14 cellular contexts compared by ENCODE assay signal in genomic region chr4:97121493-97121892, GRCh38.
DNase-seq lines count a peak whose midpoint lies in the region; ATAC-seq and TF ChIP-seq lines count a peak whose summit lies in the region.
"Had no signal": no experiment of that assay in that cellular context is flagged by ENCODE, and none has a peak within 500 bp of the region (broad histone marks: within the 10 kb centered on the region; RNA-seq: fewer than 3 reads in every experiment).

No MANE protein-coding gene starts in this region.

- TF ChIP-seq CTCF in WTC11 (IDR thresholded peaks at IDR 0.05) (no peak), mucosa of descending colon (IDR thresholded peaks at IDR 0.05) (no peak)

- H3K36me3 ChIP-seq in mucosa of descending colon (ENCODE audit: low read depth): no peaks in the 10 kb centered on the region
- H3K36me3 ChIP-seq: BLaER1 treated with 17β-estradiol and CSF1 and Interleukin-3, amounts not matched to agents 10 nM and 100 nM had no signal

- H3K4me1 Mint-ChIP-seq in WTC11: peaks cover 43% of the 10 kb centered on the region
- H3K4me1 Mint-ChIP-seq: CD4-positive, CD25-positive, alpha-beta regulatory T cell had no signal

- no peak overlapping the region for H3K4me3 ChIP-seq in mucosa of descending colon
- H3K4me3 ChIP-seq: BLaER1 treated with 17β-estradiol and CSF1 and Interleukin-3, amounts not matched to agents 10 nM and 100 nM; K562 had no signal

- ATAC-seq in WTC11 (peak; percentile 88), mucosa of descending colon (peak; percentile 60), GM19035 (IDR thresholded peaks at IDR 0.05; ENCODE audit: unreplicated experiment) (no peak), HG02973 (IDR thresholded peaks at IDR 0.05; ENCODE audit: unreplicated experiment) (no peak)
- ATAC-seq: HCT116, K562 had no signal

- CTCF ChIA-PET in WTC11 (lab: Charles Lee): no interaction called here

- H3K27ac Mint-ChIP-seq in WTC11: peak overlapping the region; percentile 17; the same call in 1 of the 2 replicates
- H3K27ac Mint-ChIP-seq: CD4-positive, CD25-positive, alpha-beta regulatory T cell had no signal

- peaks cover 65% of the 10 kb centered on the region for H3K9me3 Mint-ChIP-seq in WTC11

- DNase-seq in NCI-H526 (lab: John Stamatoyannopoulos, UW) (peak; percentile 8 to 18), NCI-H526 treated with DMSO at 0.1 percent for 48 hours (lab: John Stamatoyannopoulos, UW) (no peak), WTC11 (ENCODE audit: low spot score) (no peak), mucosa of descending colon (no peak), NCI-H2227 treated with DMSO at 0.1 percent for 48 hours (lab: John Stamatoyannopoulos, UW) (no peak)
- DNase-seq: ACHN; CD4-positive, CD25-positive, alpha-beta regulatory T cell; DMS53; GF-D8 had no signal

- H3K4me1 ChIP-seq in mucosa of descending colon (ENCODE audit: low read depth): no peaks in the 10 kb centered on the region
- H3K4me1 ChIP-seq: BLaER1 treated with 17β-estradiol and CSF1 and Interleukin-3, amounts not matched to agents 10 nM and 100 nM had no signal

- H3K4me3 Mint-ChIP-seq in WTC11: no peak overlapping the region
- H3K4me3 Mint-ChIP-seq: CD4-positive, CD25-positive, alpha-beta regulatory T cell had no signal

- intact Hi-C loops in mucosa of descending colon (cut with DNase I, micrococcal nuclease): no loop called here

- H3K9me3 ChIP-seq in mucosa of descending colon: no peaks in the 10 kb centered on the region

- POLR2A ChIA-PET in WTC11 (lab: Charles Lee): no interaction called here

- no peaks in the 10 kb centered on the region; the same call in 1 of the 2 replicates for H3K27me3 Mint-ChIP-seq in WTC11 (ENCODE audit: low read depth)
- H3K27me3 Mint-ChIP-seq: CD4-positive, CD25-positive, alpha-beta regulatory T cell had no signal

- peaks cover 74% of the 10 kb centered on the region for H3K36me3 Mint-ChIP-seq in WTC11
- H3K36me3 Mint-ChIP-seq: CD4-positive, CD25-positive, alpha-beta regulatory T cell had no signal

TF ChIP-seq in WTC11, 78 proteins besides CTCF, POLR2A, EP300 and RAD21:
- TF ChIP-seq HMGA2 (CRISPR knock-in tag; IDR thresholded peaks at IDR 0.05) (no peak), HMGXB4 (CRISPR knock-in tag; IDR thresholded peaks at IDR 0.05) (no peak), ZNF232 (CRISPR knock-in tag; IDR thresholded peaks at IDR 0.05) (no peak), SMAD3 (CRISPR knock-in tag; IDR thresholded peaks at IDR 0.05; ENCODE audit: borderline replicate concordance) (no peak), ATF1 (CRISPR knock-in tag; IDR thresholded peaks at IDR 0.05) (no peak), ZNF423 (CRISPR knock-in tag; IDR thresholded peaks at IDR 0.05) (no peak), MYBL2 (CRISPR knock-in tag; IDR thresholded peaks at IDR 0.05) (no peak), ZNF317 (CRISPR knock-in tag; IDR thresholded peaks at IDR 0.05; ENCODE audit: borderline replicate concordance, low read depth) (no peak), MAX (CRISPR knock-in tag; IDR thresholded peaks at IDR 0.05) (no peak), GRHL2 (CRISPR knock-in tag; IDR thresholded peaks at IDR 0.05; ENCODE audit: insufficient replicate concordance, severe bottlenecking) (no peak), TP53 (CRISPR knock-in tag; IDR thresholded peaks at IDR 0.05) (no peak)
- TF ChIP-seq, protein P1, sequence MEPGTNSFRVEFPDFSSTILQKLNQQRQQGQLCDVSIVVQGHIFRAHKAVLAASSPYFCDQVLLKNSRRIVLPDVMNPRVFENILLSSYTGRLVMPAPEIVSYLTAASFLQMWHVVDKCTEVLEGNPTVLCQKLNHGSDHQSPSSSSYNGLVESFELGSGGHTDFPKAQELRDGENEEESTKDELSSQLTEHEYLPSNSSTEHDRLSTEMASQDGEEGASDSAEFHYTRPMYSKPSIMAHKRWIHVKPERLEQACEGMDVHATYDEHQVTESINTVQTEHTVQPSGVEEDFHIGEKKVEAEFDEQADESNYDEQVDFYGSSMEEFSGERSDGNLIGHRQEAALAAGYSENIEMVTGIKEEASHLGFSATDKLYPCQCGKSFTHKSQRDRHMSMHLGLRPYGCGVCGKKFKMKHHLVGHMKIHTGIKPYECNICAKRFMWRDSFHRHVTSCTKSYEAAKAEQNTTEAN (CRISPR knock-in tag; IDR thresholded peaks at IDR 0.05): no peak
- TF ChIP-seq, protein P2, sequence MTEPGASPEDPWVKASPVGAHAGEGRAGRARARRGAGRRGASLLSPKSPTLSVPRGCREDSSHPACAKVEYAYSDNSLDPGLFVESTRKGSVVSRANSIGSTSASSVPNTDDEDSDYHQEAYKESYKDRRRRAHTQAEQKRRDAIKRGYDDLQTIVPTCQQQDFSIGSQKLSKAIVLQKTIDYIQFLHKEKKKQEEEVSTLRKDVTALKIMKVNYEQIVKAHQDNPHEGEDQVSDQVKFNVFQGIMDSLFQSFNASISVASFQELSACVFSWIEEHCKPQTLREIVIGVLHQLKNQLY (CRISPR knock-in tag; IDR thresholded peaks at IDR 0.05): no peak

Comparison
In these comparisons a context has a peak if more than half of its experiments do, and no peak if none do; other contexts are left out.
1. DNase-seq: peak in NCI-H526 (2 of 2); none in NCI-H526 treated with DMSO at 0.1 percent for 48 hours (single experiment), WTC11 (single experiment), mucosa of descending colon (0 of 3) and NCI-H2227 treated with DMSO at 0.1 percent for 48 hours (single experiment).
2. ATAC-seq: peak in WTC11 (single experiment) and mucosa of descending colon (single experiment); none in GM19035 (single experiment) and HG02973 (single experiment).